ENCODE assay signal across 1 cellular context in genomic region chr6:148657053-148657452, GRCh38.
TF ChIP-seq lines count a peak whose summit lies in the region.

No MANE protein-coding gene starts in this region.

TF ChIP-seq in GM12878, 131 proteins besides CTCF, POLR2A, EP300 and RAD21 (continued from another document):
- no peak for TF ChIP-seq MLLT1 (IDR thresholded peaks at IDR 0.05)
- peak; percentile 88 for TF ChIP-seq MEF2A (IDR thresholded peaks at IDR 0.05; ENCODE audit: insufficient read depth, low read depth, low read length)
- TF ChIP-seq CREB1 (IDR thresholded peaks at IDR 0.05; ENCODE audit: low read depth), result 0 out of 2 replicates have a peak, but pooled peaks have one; percentile 38
- TF ChIP-seq SRF (IDR thresholded peaks at IDR 0.05; ENCODE audit: low read depth in 2 of 2, low read length in 2 of 2), result peak in 1 of 2 experiments; percentile 47; a peak in 1 of 4 replicates
- 0 out of 2 replicates have a peak, but pooled peaks have one; percentile 14 for TF ChIP-seq CREM (IDR thresholded peaks at IDR 0.05; ENCODE audit: low read depth)
- TF ChIP-seq HCFC1 (IDR thresholded peaks at IDR 0.05; ENCODE audit: low read length), result no peak
- TF ChIP-seq TCF7 (IDR thresholded peaks at IDR 0.05; ENCODE audit: borderline replicate concordance), result no peak
- no peak for TF ChIP-seq SMC3 (IDR thresholded peaks at IDR 0.05; ENCODE audit: borderline replicate concordance, low read length)
- no peak for TF ChIP-seq BCL11A (IDR thresholded peaks at IDR 0.05; ENCODE audit: low read depth, low read length)
- no peak for TF ChIP-seq NFYA (IDR thresholded peaks at IDR 0.05; ENCODE audit: borderline replicate concordance, low read depth, low read length)
- no peak for TF ChIP-seq GABPA (IDR thresholded peaks at IDR 0.05; ENCODE audit: low read depth)
- peak; percentile 47; the same call in 1 of the 2 replicates for TF ChIP-seq ATF2 (IDR thresholded peaks at IDR 0.05; ENCODE audit: low read length)
- TF ChIP-seq E4F1 (IDR thresholded peaks at IDR 0.05; ENCODE audit: borderline replicate concordance, partially characterized antibody), result no peak
- TF ChIP-seq CHD4 (IDR thresholded peaks at IDR 0.05), result no peak
- no peak for TF ChIP-seq ZNF384 (IDR thresholded peaks at IDR 0.05; ENCODE audit: borderline replicate concordance, low read depth, low read length)
- TF ChIP-seq E2F8 (IDR thresholded peaks at IDR 0.05; ENCODE audit: low read depth, partially characterized antibody), result no peak
- TF ChIP-seq ZBTB40 (IDR thresholded peaks at IDR 0.05; ENCODE audit: borderline replicate concordance), result no peak
- TF ChIP-seq GATAD2B (conservative IDR thresholded peaks at IDR 0.05; ENCODE audit: low read depth), result no peak
- TF ChIP-seq HSF1 (IDR thresholded peaks at IDR 0.05; ENCODE audit: low read depth, low read length), result no peak
- no peak for TF ChIP-seq KLF5 (IDR thresholded peaks at IDR 0.05; ENCODE audit: partially characterized antibody)
- TF ChIP-seq SREBF2 (IDR thresholded peaks at IDR 0.05; ENCODE audit: low read length), result no peak
- no peak for TF ChIP-seq RELA (IDR thresholded peaks at IDR 0.05; ENCODE audit: borderline replicate concordance, partially characterized antibody)
- no peak for TF ChIP-seq BHLHE40 (IDR thresholded peaks at IDR 0.05; ENCODE audit: borderline replicate concordance in 1 of 2, low read depth in 2 of 2, low read length in 1 of 2)
- TF ChIP-seq SPI1 (IDR thresholded peaks at IDR 0.05; ENCODE audit: borderline replicate concordance, insufficient read depth, low read depth, low read length), result peak; percentile 76
- no peak for TF ChIP-seq ZNF217 (IDR thresholded peaks at IDR 0.05)
- no peak for TF ChIP-seq BACH1 (IDR thresholded peaks at IDR 0.05; ENCODE audit: borderline replicate concordance)
- TF ChIP-seq ATF3 (IDR thresholded peaks at IDR 0.05; ENCODE audit: borderline replicate concordance, extremely low read depth, low read depth, low read length), result no peak
- no peak for TF ChIP-seq RELB (IDR thresholded peaks at IDR 0.05; ENCODE audit: low read depth)
- no peak for TF ChIP-seq E2F4 (IDR thresholded peaks at IDR 0.05; ENCODE audit: low read depth, low read length)
- no peak for TF ChIP-seq SUPT20H (IDR thresholded peaks at IDR 0.05; ENCODE audit: borderline replicate concordance, control insufficient read depth, low read depth, low read length)
